ENCODE assay signal across 18 cellular contexts in the genomic region with DNA sequence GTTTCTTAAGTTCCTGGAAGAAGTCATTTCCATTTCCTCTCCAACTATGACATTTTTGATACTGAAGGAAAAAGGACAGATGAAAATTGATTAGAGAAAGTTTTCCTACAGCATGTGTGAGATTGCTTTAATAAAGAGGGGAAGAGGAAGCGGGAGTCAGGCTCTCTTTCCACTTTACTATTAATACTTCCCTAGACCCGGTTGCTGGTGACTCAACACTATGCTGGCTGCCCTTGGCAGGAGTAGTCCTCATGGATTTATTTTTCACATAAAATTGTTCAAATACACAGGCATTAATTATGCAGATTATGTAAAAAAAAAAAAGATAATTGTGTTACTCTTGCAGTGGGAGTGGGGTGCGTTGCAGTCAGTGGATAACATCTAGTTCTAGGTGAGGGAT.
DNase-seq lines count a peak whose midpoint lies in the region; ATAC-seq and TF ChIP-seq lines count a peak whose summit lies in the region.
"Had no signal": no experiment of that assay in that cellular context is flagged by ENCODE, and none has a peak within 500 bp of the region (broad histone marks: within the 10 kb centered on the region; RNA-seq: fewer than 3 reads in every experiment).

No MANE protein-coding gene starts in this region.

- POLR2A ChIA-PET in PC-9 (lab: Charles Lee; ENCODE audit: unreplicated experiment), result no interaction called here

- DNase-seq in AG08395 (ENCODE audit: low spot score) (peak; percentile 48), M059J (ENCODE audit: low read depth) (peak; percentile 52), cardiac fibroblast (ENCODE audit: low read depth in 2 of 2) (peak; percentile 35 to 53), foreskin fibroblast (peak; percentile 29 to 60), NCI-H69 (lab: John Stamatoyannopoulos, UW) (no peak), germinal center (ENCODE audit: low spot score) (no peak), PC-9 (no peak)
- DNase-seq: DMS79, GF-D8, MV-4-11, NCI-H1417 treated with DMSO at 0.1 percent for 48 hours, NCI-H2029, NCI-H2171 treated with DMSO at 0.1 percent for 48 hours, SHP77 treated with DMSO at 0.1 percent for 48 hours had no signal

- no peaks in the 10 kb centered on the region for H3K4me1 ChIP-seq in PC-9 (replicated peaks; ENCODE audit: insufficient read depth)
- H3K4me1 ChIP-seq: HAP-1 had no signal

- H3F3A ChIP-seq in PC-9 (ENCODE audit: insufficient read depth, low read depth), result no peaks in the 10 kb centered on the region

- no peaks in the 10 kb centered on the region for H3K9me3 ChIP-seq in PC-9 (ENCODE audit: insufficient read depth, low read depth)
- H3K9me3 ChIP-seq: HAP-1 had no signal

- no peaks in the 10 kb centered on the region for H3K36me3 ChIP-seq in PC-9 (ENCODE audit: low read depth)
- H3K36me3 ChIP-seq: HAP-1 had no signal

- no peaks in the 10 kb centered on the region for H3K9me2 ChIP-seq in PC-9 (ENCODE audit: insufficient read depth)

- H3K27me3 ChIP-seq in PC-9 (ENCODE audit: insufficient read depth, low read depth), result no peaks in the 10 kb centered on the region

- no peak overlapping the region for H3K27ac ChIP-seq in PC-9
- H3K27ac ChIP-seq: 22Rv1, C4-2B had no signal

- H3K79me2 ChIP-seq in PC-9 (ENCODE audit: low read depth), result no peaks in the 10 kb centered on the region

- intact Hi-C loops in PC-9 (cut with micrococcal nuclease; ENCODE audit: unreplicated experiment), result no loop called here

- no TSS peak for BruUV-seq in PC-9 (replicated peaks; lab: Mats Ljungman, UMichigan)

- H3K4me2 ChIP-seq in PC-9, result no peak overlapping the region

- H3K4me3 ChIP-seq in cardiac fibroblast (replicated peaks in 1 of 2; ENCODE audit: low read depth in 2 of 2, low read length in 2 of 2) (no peak overlapping the region), foreskin fibroblast (ENCODE audit: low read depth in 1 of 2, low read length in 2 of 2) (no peak overlapping the region), PC-9 (no peak overlapping the region)
- H3K4me3 ChIP-seq: HAP-1 had no signal

- TF ChIP-seq CTCF in cardiac fibroblast (IDR thresholded peaks at IDR 0.05; ENCODE audit: low read depth, low read length) (no peak), foreskin fibroblast (IDR thresholded peaks at IDR 0.05; ENCODE audit: low read depth, low read length) (no peak), PC-9 (conservative IDR thresholded peaks at IDR 0.05) (no peak)

- CTCF ChIA-PET in PC-9 (lab: Charles Lee), result no interaction called here

- no peaks in the 10 kb centered on the region for H4K20me1 ChIP-seq in PC-9 (ENCODE audit: insufficient read depth)

- no peak overlapping the region for H2AFZ ChIP-seq in PC-9

- ATAC-seq in HG02884 (IDR thresholded peaks at IDR 0.05; ENCODE audit: unreplicated experiment), result no peak

Comparison
In these comparisons a context has a peak if more than half of its experiments do, and no peak if none do; other contexts are left out.
1. DNase-seq: peak in AG08395 (single experiment), M059J (single experiment), cardiac fibroblast (2 of 2) and foreskin fibroblast (2 of 2); none in NCI-H69 (single experiment), germinal center (single experiment) and PC-9 (0 of 2).